Comparison of ENCODE assay signal across 19 cellular contexts in genomic region chr2:235958221-235958620, GRCh38.
DNase-seq lines count a peak whose midpoint lies in the region; ATAC-seq, FAIRE-seq and TF ChIP-seq lines count a peak whose summit lies in the region.
"Had no signal": no experiment of that assay in that cellular context is flagged by ENCODE, and none has a peak within 500 bp of the region (broad histone marks: within the 10 kb centered on the region; RNA-seq: fewer than 3 reads in every experiment).

No MANE protein-coding gene starts in this region.

- peak overlapping the region; percentile 78 for H3K4me3 ChIP-seq in ACC112 (ENCODE audit: low read depth, low read length)
- no peak overlapping the region for H3K4me3 ChIP-seq in astrocyte (ENCODE audit: insufficient read depth, low read depth, low read length)
- H3K4me3 ChIP-seq in neural cell (ENCODE audit: low read length) = no peak overlapping the region
- H3K4me3 ChIP-seq in transverse colon = no peak overlapping the region
- H3K4me3 ChIP-seq: BLaER1 treated with 17β-estradiol and CSF1 and Interleukin-3, amounts not matched to agents 10 nM and 100 nM; GM23248 had no signal

- H3K4me2 ChIP-seq in astrocyte (ENCODE audit: low read length) (peak overlapping the region; percentile 81), neural cell (ENCODE audit: low read length) (no peak overlapping the region)
- H3K4me2 ChIP-seq: BLaER1 treated with 17β-estradiol and CSF1 and Interleukin-3, amounts not matched to agents 10 nM and 100 nM had no signal

- no peaks in the 10 kb centered on the region for H3K4me1 Mint-ChIP-seq in astrocyte (ENCODE audit: low read depth, unreplicated experiment)
- H3K4me1 Mint-ChIP-seq: B cell had no signal

- no peak overlapping the region for H3K27ac ChIP-seq in ACC112 (ENCODE audit: low read depth, low read length)
- no peak overlapping the region for H3K27ac ChIP-seq in astrocyte (ENCODE audit: low read depth, low read length)
- peak overlapping the region; percentile 17 for H3K27ac ChIP-seq in neural cell (ENCODE audit: low read length)
- no peak overlapping the region for H3K27ac ChIP-seq in transverse colon
- H3K27ac ChIP-seq: BLaER1 treated with 17β-estradiol and CSF1 and Interleukin-3, amounts not matched to agents 10 nM and 100 nM; GM23248; HL-60 had no signal

- H3K36me3 Mint-ChIP-seq in astrocyte (ENCODE audit: low read depth, unreplicated experiment) = peaks cover 10% of the 10 kb centered on the region
- H3K36me3 Mint-ChIP-seq: CD8-positive, alpha-beta T cell had no signal

- H3F3A ChIP-seq in neural cell (ENCODE audit: insufficient read depth, low read length, poor library complexity, severe bottlenecking) = no peaks in the 10 kb centered on the region

- FAIRE-seq in astrocyte (lab: Jason Lieb, UNC) = no peak
- FAIRE-seq: D721Med, G401.6, GM12891, H54 had no signal

- no peak for TF ChIP-seq POLR2A in transverse colon (IDR thresholded peaks at IDR 0.05)

- no peaks in the 10 kb centered on the region for H3K9me3 Mint-ChIP-seq in astrocyte (ENCODE audit: unreplicated experiment)
- H3K9me3 Mint-ChIP-seq: CD8-positive, alpha-beta T cell had no signal

- H3K9ac ChIP-seq in astrocyte (ENCODE audit: low read length) (no peak overlapping the region), neural cell (ENCODE audit: low read length) (no peak overlapping the region)
- H3K9ac ChIP-seq: BLaER1 treated with 17β-estradiol and CSF1 and Interleukin-3, amounts not matched to agents 10 nM and 100 nM; GM23248 had no signal

- H3K36me3 ChIP-seq in ACC112 (ENCODE audit: insufficient read depth, low read length) (no peaks in the 10 kb centered on the region), astrocyte (ENCODE audit: insufficient read depth, low read length) (no peaks in the 10 kb centered on the region), neural cell (ENCODE audit: insufficient read depth, low read length) (no peaks in the 10 kb centered on the region), transverse colon (no peaks in the 10 kb centered on the region)

- no peaks in the 10 kb centered on the region for H3K27me3 Mint-ChIP-seq in astrocyte (ENCODE audit: low read depth, unreplicated experiment)
- H3K27me3 Mint-ChIP-seq: B cell had no signal

- no peak for TF ChIP-seq CTCF in astrocyte (IDR thresholded peaks at IDR 0.05; ENCODE audit: insufficient read depth, low read depth, low read length)
- no peak for TF ChIP-seq CTCF in neural cell (IDR thresholded peaks at IDR 0.05; ENCODE audit: poor library complexity, severe bottlenecking)
- TF ChIP-seq CTCF in transverse colon (IDR thresholded peaks at IDR 0.05) = no peak

- no peak overlapping the region for H3K4me3 Mint-ChIP-seq in astrocyte (ENCODE audit: unreplicated experiment)
- H3K4me3 Mint-ChIP-seq: B cell; CD8-positive, alpha-beta T cell had no signal

- no peak overlapping the region for H3K27ac Mint-ChIP-seq in astrocyte (ENCODE audit: unreplicated experiment)
- H3K27ac Mint-ChIP-seq: B cell; CD8-positive, alpha-beta T cell had no signal

- DNase-seq in astrocyte (ENCODE audit: low read depth) = no peak
- DNase-seq in sciatic nerve (ENCODE audit: low spot score) = peak; percentile 46
- DNase-seq in activated naive CD4-positive, alpha-beta T cell (lab: John Stamatoyannopoulos, UW) = no peak
- no peak for DNase-seq in transverse colon
- no peak for DNase-seq in nucleus accumbens (lab: John Stamatoyannopoulos, UW)
- no peak for DNase-seq in NCI-H2227 treated with DMSO at 0.1 percent for 48 hours (lab: John Stamatoyannopoulos, UW)
- DNase-seq: 8988T; CD8-positive, alpha-beta T cell; GM23248; HCEC 1CT had no signal

- in situ Hi-C loops in transverse colon (cut with MboI; ENCODE audit: low pct_ligation_motif_present in 1 of 4, low pct_unique_long_range_greater_than_20kb in 1 of 4, low sequenced_read_pairs in 3 of 4) = no loop called here

- ATAC-seq in sciatic nerve = no peak
- ATAC-seq: CD8-positive, alpha-beta T cell had no signal

- 93% methylated on average over 14 of the region's 14 CpGs; no CpG with 5 or more reads in 1 of the 2 donors for WGBS in transverse colon (ENCODE audit: low coverage in 1 of 2), 2 donors

- H3K9me3 ChIP-seq in astrocyte (ENCODE audit: insufficient read depth, low read depth, low read length) (no peaks in the 10 kb centered on the region), neural cell (ENCODE audit: low read length) (no peaks in the 10 kb centered on the region), transverse colon (no peaks in the 10 kb centered on the region)
- H3K9me3 ChIP-seq: BLaER1 treated with 17β-estradiol and CSF1 and Interleukin-3, amounts not matched to agents 10 nM and 100 nM had no signal

- no peaks in the 10 kb centered on the region for H3K9me2 ChIP-seq in neural cell (ENCODE audit: insufficient read depth, low read length)

- H2AFZ ChIP-seq in ACC112 (ENCODE audit: low read length, unreplicated experiment) (no peak overlapping the region), astrocyte (ENCODE audit: low read depth, low read length) (no peak overlapping the region), neural cell (ENCODE audit: low read depth, low read length) (no peak overlapping the region)
- H2AFZ ChIP-seq: GM23248 had no signal

- no peaks in the 10 kb centered on the region for H3K27me3 ChIP-seq in ACC112 (ENCODE audit: insufficient read depth, low read length)
- no peaks in the 10 kb centered on the region for H3K27me3 ChIP-seq in astrocyte (ENCODE audit: insufficient read depth, low read length)
- no peaks in the 10 kb centered on the region for H3K27me3 ChIP-seq in neural cell (ENCODE audit: insufficient read depth, low read depth, low read length)
- H3K27me3 ChIP-seq in transverse colon = no peaks in the 10 kb centered on the region
- H3K27me3 ChIP-seq: BLaER1 treated with 17β-estradiol and CSF1 and Interleukin-3, amounts not matched to agents 10 nM and 100 nM had no signal

- H4K20me1 ChIP-seq in astrocyte (ENCODE audit: insufficient read depth, low read length) (no peaks in the 10 kb centered on the region), neural cell (ENCODE audit: insufficient read depth) (no peaks in the 10 kb centered on the region)
- H4K20me1 ChIP-seq: BLaER1 treated with 17β-estradiol and CSF1 and Interleukin-3, amounts not matched to agents 10 nM and 100 nM had no signal

- no peak for TF ChIP-seq EP300 in neural cell (conservative IDR thresholded peaks at IDR 0.05; ENCODE audit: poor library complexity, severe bottlenecking)
- TF ChIP-seq EP300 in transverse colon (IDR thresholded peaks at IDR 0.05; ENCODE audit: low read depth) = no peak

- no peak for TF ChIP-seq RAD21 in neural cell (conservative IDR thresholded peaks at IDR 0.05)

- H3K4me1 ChIP-seq in ACC112 (ENCODE audit: control insufficient read depth, insufficient read depth, low read length, unreplicated experiment) (peaks cover 5% of the 10 kb centered on the region), astrocyte (ENCODE audit: insufficient read depth, low read length) (no peaks in the 10 kb centered on the region), transverse colon (no peaks in the 10 kb centered on the region)

- H3K79me2 ChIP-seq in ACC112 (ENCODE audit: control insufficient read depth, insufficient read depth, low read length, unreplicated experiment) (no peaks in the 10 kb centered on the region), astrocyte (ENCODE audit: insufficient read depth, low read length) (no peaks in the 10 kb centered on the region), neural cell (replicated peaks; ENCODE audit: insufficient read depth, low read length) (no peaks in the 10 kb centered on the region)

- intact Hi-C loops in sciatic nerve (cut with DNase I) (no loop called here), transverse colon (cut with DNase I; ENCODE audit: low total_unique reads) (no loop called here)

TF ChIP-seq in neural cell, 6 proteins besides CTCF, POLR2A, EP300 and RAD21:
- TF ChIP-seq REST (IDR thresholded peaks at IDR 0.05; ENCODE audit: borderline replicate concordance) = no peak
- TF ChIP-seq TAF1 (IDR thresholded peaks at IDR 0.05; ENCODE audit: low read depth) = no peak
- no peak for TF ChIP-seq POLR2AphosphoS5 (IDR thresholded peaks at IDR 0.05)
- no peak for TF ChIP-seq MXI1 (conservative IDR thresholded peaks at IDR 0.05; ENCODE audit: poor library complexity, severe bottlenecking)
- TF ChIP-seq SMC3 (conservative IDR thresholded peaks at IDR 0.05; ENCODE audit: poor library complexity) = no peak
- TF ChIP-seq EZH2 (IDR thresholded peaks at IDR 0.05; ENCODE audit: borderline replicate concordance, insufficient read depth, low read length, poor library complexity, severe bottlenecking) = no peak
